13 cellular contexts compared by ENCODE assay signal in the genomic region with DNA sequence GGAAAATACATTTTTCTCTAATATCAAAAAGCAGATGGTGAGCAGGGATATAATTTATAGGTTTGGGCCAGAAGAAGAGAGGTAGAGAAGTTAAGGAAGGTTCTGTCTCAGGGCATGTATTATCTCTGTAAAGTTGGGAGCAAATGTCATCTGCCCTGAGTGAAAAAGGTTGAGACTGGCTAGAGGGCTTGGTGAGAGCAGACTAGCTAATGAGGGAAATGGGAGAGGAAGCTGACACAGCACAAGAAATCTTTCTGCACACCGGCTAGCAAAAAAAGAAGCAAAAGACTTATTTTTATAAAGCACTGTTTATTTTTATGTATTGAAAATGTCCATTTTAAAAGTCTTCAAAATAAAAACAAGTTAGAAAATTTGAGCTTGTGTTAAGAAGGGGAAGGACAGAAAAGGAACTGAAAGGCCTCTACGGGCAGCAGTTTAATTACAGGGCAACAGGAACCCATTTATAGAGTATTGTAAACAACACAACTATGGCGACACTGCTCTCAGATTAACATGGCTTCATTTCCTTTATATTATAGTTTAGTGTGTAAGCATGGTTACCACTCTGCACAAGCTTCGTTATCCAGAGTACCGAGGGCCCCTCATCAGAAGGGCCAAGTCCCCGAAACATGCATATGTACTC. TPM values are rescaled to one million over a fixed set of nuclear protein-coding genes. Genes with fewer than 3 reads are reported as not detected.
A peak's percentile ranks its signal among the peaks of the same experiment; 100 is the strongest.
DNase-seq lines count a peak whose midpoint lies in the region; ATAC-seq and TF ChIP-seq lines count a peak whose summit lies in the region.
"Had no signal": no experiment of that assay in that cellular context is flagged by ENCODE, and none has a peak within 500 bp of the region (broad histone marks: within the 10 kb centered on the region; RNA-seq: fewer than 3 reads in every experiment).

No MANE protein-coding gene starts in this region.

- H2BK15ac ChIP-seq in H9 (ENCODE audit: low read depth, low read length): no peak overlapping the region

- H3K4me1 Mint-ChIP-seq in CD4-positive, alpha-beta T cell (ENCODE audit: low read depth): peaks cover 89% of the 10 kb centered on the region
- no peaks in the 10 kb centered on the region for H3K4me1 Mint-ChIP-seq in nephron progenitor cell
- no peaks in the 10 kb centered on the region for H3K4me1 Mint-ChIP-seq in H9
- H3K4me1 Mint-ChIP-seq: endodermal cell had no signal

- H2BK12ac ChIP-seq in H9 (ENCODE audit: insufficient read length, low read depth, low read length): no peak overlapping the region

- H3K14ac ChIP-seq in H9 (ENCODE audit: insufficient read depth, low read length): no peak overlapping the region

- WGBS in H9 (ENCODE audit: extremely low coverage, insufficient read length, low lambda C conversion rate): no CpG with 5 or more reads among the region's 6 CpGs

- H3K79me1 ChIP-seq in H9 (ENCODE audit: insufficient read depth, low read depth, low read length, poor library complexity, severe bottlenecking): no peaks in the 10 kb centered on the region

- H3K79me2 ChIP-seq in H9 (ENCODE audit: insufficient read depth, low read length): no peaks in the 10 kb centered on the region

- H3K9ac ChIP-seq in H9 (ENCODE audit: extremely low read depth, insufficient read length, low read length): no peak overlapping the region

- H3K4ac ChIP-seq in H9 (ENCODE audit: low read depth, low read length): no peak overlapping the region

- no peak overlapping the region for H4K5ac ChIP-seq in H9 (ENCODE audit: insufficient read length, low read depth, low read length)

- POLR2A ChIA-PET in CD4-positive, alpha-beta T cell (lab: Charles Lee): interaction anchor here (0.7 to 3.2 kb wide), 10 partner anchors 8 to 56 kb away, joined by 3 to 19 read pairs (median 4); no protein-coding TSS in a partner anchor

- H3K23ac ChIP-seq in H9 (ENCODE audit: insufficient read length, low read depth, low read length): no peak overlapping the region

- CTCF ChIA-PET in CD4-positive, alpha-beta T cell (lab: Charles Lee): interaction anchor here (1.1 kb wide), 1 partner anchor 102 kb away, joined by 3 read pairs; no protein-coding TSS in a partner anchor

- no peaks in the 10 kb centered on the region for H3K27me3 Mint-ChIP-seq in CD4-positive, alpha-beta T cell
- H3K27me3 Mint-ChIP-seq in nephron progenitor cell (ENCODE audit: low read depth, poor library complexity) (peaks cover 10% of the 10 kb centered on the region), H9 (ENCODE audit: low read depth) (peaks cover 3% of the 10 kb centered on the region; the same call in 1 of the 2 replicates)

- no peak for ATAC-seq in CD4-positive, alpha-beta T cell (ENCODE audit: poor library complexity)
- ATAC-seq in GM19328 (IDR thresholded peaks at IDR 0.05; ENCODE audit: unreplicated experiment): peak; percentile 49
- ATAC-seq in HG02885 (IDR thresholded peaks at IDR 0.05; ENCODE audit: poor library complexity, unreplicated experiment): peak; percentile 75

- no peak overlapping the region for H3K18ac ChIP-seq in H9 (ENCODE audit: insufficient read length, low read depth, low read length)

- no peak overlapping the region for H2BK120ac ChIP-seq in H9 (ENCODE audit: low read depth, low read length, poor library complexity, severe bottlenecking)

- no peaks in the 10 kb centered on the region for H3K9me3 Mint-ChIP-seq in CD4-positive, alpha-beta T cell
- H3K9me3 Mint-ChIP-seq in nephron progenitor cell: peaks cover 56% of the 10 kb centered on the region
- peaks cover 59 to 61% of the 10 kb centered on the region in 2 experiments for H3K9me3 Mint-ChIP-seq in H9

- peak overlapping the region; percentile 83 for H3K27ac Mint-ChIP-seq in CD4-positive, alpha-beta T cell
- H3K27ac Mint-ChIP-seq in nephron progenitor cell (no peak overlapping the region), H9 (no peak overlapping the region)
- H3K27ac Mint-ChIP-seq: endodermal cell had no signal

- intact Hi-C loops in CD4-positive, alpha-beta T cell (cut with DNase I, micrococcal nuclease): no loop called here

- H3K27me3 ChIP-seq in CD4-positive, alpha-beta T cell (ENCODE audit: control insufficient read depth, insufficient read depth, low read length): no peaks in the 10 kb centered on the region
- no peaks in the 10 kb centered on the region for H3K27me3 ChIP-seq in H9 (ENCODE audit: insufficient read depth, low read length)
- H3K27me3 ChIP-seq: SJSA1 had no signal

- H2AK5ac ChIP-seq in H9 (ENCODE audit: insufficient read length, low read length): no peak overlapping the region

- no peaks in the 10 kb centered on the region for H3K9me3 ChIP-seq in CD4-positive, alpha-beta T cell (ENCODE audit: control insufficient read depth, low read length)
- peaks cover 64% of the 10 kb centered on the region for H3K9me3 ChIP-seq in H9 (ENCODE audit: control insufficient read depth, low read depth, low read length)
- H3K9me3 ChIP-seq: SJSA1 had no signal

- TF ChIP-seq CTCF in CD4-positive, alpha-beta T cell (IDR thresholded peaks at IDR 0.05): no peak
- TF ChIP-seq CTCF in nephron progenitor cell (IDR thresholded peaks at IDR 0.05) (no peak), H9 (conservative IDR thresholded peaks at IDR 0.05) (no peak)

- no peaks in the 10 kb centered on the region for H3K23me2 ChIP-seq in H9 (ENCODE audit: insufficient read length, low read depth, low read length, poor library complexity, severe bottlenecking)

- no peak overlapping the region for H3K4me3 Mint-ChIP-seq in CD4-positive, alpha-beta T cell
- no peak overlapping the region for H3K4me3 Mint-ChIP-seq in nephron progenitor cell
- H3K4me3 Mint-ChIP-seq in H9: no peak overlapping the region
- H3K4me3 Mint-ChIP-seq: endodermal cell had no signal

- no peak overlapping the region for H2BK5ac ChIP-seq in H9 (ENCODE audit: insufficient read length, low read length)

- no peaks in the 10 kb centered on the region for H4K20me1 ChIP-seq in H9 (ENCODE audit: control insufficient read depth, insufficient read depth, insufficient read length)

- no peak overlapping the region for H3K27ac ChIP-seq in CD4-positive, alpha-beta T cell (ENCODE audit: low read depth, low read length)
- no peak overlapping the region for H3K27ac ChIP-seq in H9 (ENCODE audit: insufficient read length, low read depth, low read length)
- H3K27ac ChIP-seq: C4-2B, SJSA1 had no signal

- H4K8ac ChIP-seq in H9 (replicated peaks; ENCODE audit: insufficient read length, low read depth, low read length): no peak overlapping the region

- no peak overlapping the region for H2AFZ ChIP-seq in H9 (ENCODE audit: low read length)

- peaks cover 95% of the 10 kb centered on the region for H3K36me3 Mint-ChIP-seq in CD4-positive, alpha-beta T cell (ENCODE audit: low read depth)
- H3K36me3 Mint-ChIP-seq in nephron progenitor cell (ENCODE audit: low read depth): peaks cover 4% of the 10 kb centered on the region
- H3K36me3 Mint-ChIP-seq in H9 (ENCODE audit: insufficient read depth in 1 of 3, low read depth in 3 of 3): peaks cover 0 to 9% (median 3%) of the 10 kb centered on the region in 3 experiments; a peak in 5 of 7 replicates

- no peak overlapping the region for H4K91ac ChIP-seq in H9 (ENCODE audit: insufficient read length, low read depth, low read length)

- DNase-seq in CD4-positive, alpha-beta T cell: no peak
- peak; percentile 10 for DNase-seq in SIG-M5 (lab: John Stamatoyannopoulos, UW)
- no peak for DNase-seq in nephron progenitor cell
- no peak for DNase-seq in DMS114 treated with DMSO at 0.1 percent for 48 hours (lab: John Stamatoyannopoulos, UW; ENCODE audit: unreplicated experiment)
- no peak for DNase-seq in stimulated activated naive CD4-positive, alpha-beta T cell treated with Interleukin-2 at 50 U/mL for 16 hours (lab: John Stamatoyannopoulos, UW)
- no peak for DNase-seq in H9
- DNase-seq: activated CD4-positive, alpha-beta T cell treated with anti-CD3 and anti-CD28 coated beads, Interleukin-2, amount 50 U/mL, for 1 hour; endodermal cell; HCEC 1CT had no signal

- H3K4me1 ChIP-seq in H9 (ENCODE audit: insufficient read depth, low read length): no peaks in the 10 kb centered on the region
- H3K4me1 ChIP-seq: SJSA1 had no signal

- H3K56ac ChIP-seq in H9 (ENCODE audit: insufficient read length, low read depth, low read length): no peak overlapping the region

- H3K4me2 ChIP-seq in H9 (ENCODE audit: insufficient read depth, insufficient read length, low read length): no peak overlapping the region

- no peak overlapping the region for H2BK20ac ChIP-seq in H9 (ENCODE audit: low read depth, low read length, poor library complexity, severe bottlenecking)

- H3T11ph ChIP-seq in H9 (ENCODE audit: low read length): no peak overlapping the region

RNA-seq across cellular contexts. Expression of a gene that starts 17.4 kb away (rescaled TPM):
- total RNA-seq in CD4-positive, alpha-beta T cell: 10 to 100 TPM; 44.7 to 47.6 TPM
- total RNA-seq in H9 (2021): not detected in 2 replicates
- total RNA-seq: endodermal cell, SJSA1 had no signal

Comparison
In these comparisons a context has a peak if more than half of its experiments do, and no peak if none do; other contexts are left out.
1. RNA of a gene that starts 17.4 kb away (total RNA-seq): 44.7 to 47.6 TPM in CD4-positive, alpha-beta T cell; not detected in H9; every median in the first group is over 10 times any median in the second.